Comparison of ENCODE assay signal across 24 cellular contexts in the genomic region with DNA sequence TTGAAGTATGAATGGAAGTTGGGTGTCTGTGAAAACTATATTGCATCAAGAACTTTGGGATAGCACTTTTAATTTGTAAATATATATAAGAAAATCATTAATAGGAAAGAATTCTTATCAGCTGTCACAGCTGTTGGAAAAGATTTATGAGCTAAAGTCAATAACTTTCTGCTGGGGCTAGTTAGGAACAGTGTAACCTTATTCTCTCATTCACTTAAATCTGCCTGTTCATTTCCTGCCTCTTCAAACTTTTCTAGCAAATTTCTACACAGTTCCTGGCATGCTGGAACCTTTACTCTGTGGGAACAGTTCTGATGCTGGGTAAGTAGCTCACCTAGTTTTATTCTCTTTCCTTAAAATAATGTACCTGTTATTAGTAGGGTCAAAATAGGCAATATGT.
A peak's percentile ranks its signal among the peaks of the same experiment; 100 is the strongest.
DNase-seq lines count a peak whose midpoint lies in the region; ATAC-seq, FAIRE-seq and TF ChIP-seq lines count a peak whose summit lies in the region.
"Had no signal": no experiment of that assay in that cellular context is flagged by ENCODE, and none has a peak within 500 bp of the region (broad histone marks: within the 10 kb centered on the region; RNA-seq: fewer than 3 reads in every experiment).

No MANE protein-coding gene starts in this region.

- peak; percentile 82 to 89 (median 84) for ATAC-seq in pancreas
- ATAC-seq: A549 had no signal

- no peaks in the 10 kb centered on the region for H3K36me3 ChIP-seq in pancreas
- H3K36me3 ChIP-seq in HAP-1 (replicated peaks): no peaks in the 10 kb centered on the region
- peaks cover 8% of the 10 kb centered on the region for H3K36me3 ChIP-seq in BE2C
- H3K36me3 ChIP-seq: BLaER1 had no signal

- H3K36me3 Mint-ChIP-seq in chondrocyte (ENCODE audit: low read depth) (no peaks in the 10 kb centered on the region), nephron progenitor cell (ENCODE audit: low read depth) (peaks cover 5% of the 10 kb centered on the region)
- H3K36me3 Mint-ChIP-seq: CD14-positive monocyte; CD4-positive, alpha-beta memory T cell; CD4-positive, CD25-positive, alpha-beta regulatory T cell had no signal

- no peaks in the 10 kb centered on the region for H3K27me3 Mint-ChIP-seq in chondrocyte (ENCODE audit: low read depth)
- H3K27me3 Mint-ChIP-seq in nephron progenitor cell (ENCODE audit: low read depth, poor library complexity): peaks cover 2% of the 10 kb centered on the region

- H3K27ac ChIP-seq in pancreas: peak overlapping the region; percentile 10 to 72 (median 40)
- H3K27ac ChIP-seq: 22Rv1, A549, BLaER1 had no signal

- TF ChIP-seq CTCF in chondrocyte (IDR thresholded peaks at IDR 0.05) (no peak), nephron progenitor cell (IDR thresholded peaks at IDR 0.05) (no peak), pancreas (IDR thresholded peaks at IDR 0.05) (no peak), D721Med (IDR thresholded peaks at IDR 0.05; ENCODE audit: insufficient read depth, missing control alignments) (no peak), BE2C (IDR thresholded peaks at IDR 0.05; ENCODE audit: low read depth, low read length) (no peak)

- H3K27ac Mint-ChIP-seq in chondrocyte (ENCODE audit: unreplicated experiment) (peak overlapping the region; percentile 22), nephron progenitor cell (peak overlapping the region; percentile 81)
- H3K27ac Mint-ChIP-seq: B cell; CD14-positive monocyte; CD4-positive, alpha-beta memory T cell; CD4-positive, CD25-positive, alpha-beta regulatory T cell; CD8-positive, alpha-beta memory T cell had no signal

- H3K9me3 ChIP-seq in pancreas (no peaks in the 10 kb centered on the region), HAP-1 (no peaks in the 10 kb centered on the region), BE2C (no peaks in the 10 kb centered on the region)
- H3K9me3 ChIP-seq: A549, BLaER1 had no signal

- no peak for TF ChIP-seq POLR2A in GM12892 (IDR thresholded peaks at IDR 0.05; ENCODE audit: low read depth, low read length)

- H3K4me3 Mint-ChIP-seq in chondrocyte (ENCODE audit: unreplicated experiment) (no peak overlapping the region), nephron progenitor cell (no peak overlapping the region)
- H3K4me3 Mint-ChIP-seq: B cell; CD14-positive monocyte; CD4-positive, alpha-beta memory T cell; CD4-positive, CD25-positive, alpha-beta regulatory T cell; CD8-positive, alpha-beta memory T cell had no signal

- peak; percentile 17 for FAIRE-seq in GM12892 (lab: Jason Lieb, UNC)
- FAIRE-seq in pancreas (lab: Jason Lieb, UNC): no peak
- FAIRE-seq in D721Med (lab: Jason Lieb, UNC): no peak
- FAIRE-seq: G401.6, GM12891, GM18507 had no signal

- no peaks in the 10 kb centered on the region for H3K9me3 Mint-ChIP-seq in chondrocyte (ENCODE audit: low read depth)
- H3K9me3 Mint-ChIP-seq in nephron progenitor cell: no peaks in the 10 kb centered on the region
- H3K9me3 Mint-ChIP-seq: CD4-positive, alpha-beta memory T cell; CD4-positive, CD25-positive, alpha-beta regulatory T cell; CD8-positive, alpha-beta memory T cell had no signal

- peaks cover 5% of the 10 kb centered on the region for H3K4me1 Mint-ChIP-seq in chondrocyte (ENCODE audit: low read depth)
- H3K4me1 Mint-ChIP-seq in nephron progenitor cell: no peaks in the 10 kb centered on the region
- H3K4me1 Mint-ChIP-seq: B cell; CD4-positive, alpha-beta memory T cell; CD4-positive, CD25-positive, alpha-beta regulatory T cell; CD8-positive, alpha-beta memory T cell had no signal

- H3K4me3 ChIP-seq in pancreas: peak overlapping the region in 1 of 4 donors; percentile 10
- no peak overlapping the region for H3K4me3 ChIP-seq in HAP-1
- H3K4me3 ChIP-seq in BE2C (ENCODE audit: low read depth, low read length): no peak overlapping the region
- H3K4me3 ChIP-seq: A549, BLaER1 had no signal

- H3K27me3 ChIP-seq in pancreas (no peaks in the 10 kb centered on the region), HAP-1 (ENCODE audit: low read depth) (no peaks in the 10 kb centered on the region), BE2C (no peaks in the 10 kb centered on the region)
- H3K27me3 ChIP-seq: BLaER1 had no signal

- no peak for DNase-seq in GM12892 (ENCODE audit: insufficient read length)
- no peak for DNase-seq in chondrocyte (ENCODE audit: low spot score)
- no peak for DNase-seq in nephron progenitor cell
- DNase-seq in pancreas: no peak
- DNase-seq in D721Med (ENCODE audit: insufficient read length, low spot score): no peak
- DNase-seq in HAP-1 (ENCODE audit: low spot score in 2 of 2): no peak
- no peak for DNase-seq in BE2C
- no peak for DNase-seq in T-helper 1 cell
- DNase-seq: AML-193; C1 segment of cervical spinal cord; CD4-positive, alpha-beta memory T cell; CD4-positive, CD25-positive, alpha-beta regulatory T cell; CD8-positive, alpha-beta memory T cell; COR-L47; DMS79 treated with DMSO at 0.1 percent for 48 hours; GF-D8 had no signal

- intact Hi-C loops in pancreas (cut with DNase I): no loop called here

- in situ Hi-C loops in HAP-1 (cut with MboI; ENCODE audit: low sequenced_read_pairs): no loop called here

- H3K4me1 ChIP-seq in pancreas (peaks cover 14 to 24% (median 18%) of the 10 kb centered on the region in 3 donors), HAP-1 (no peaks in the 10 kb centered on the region), BE2C (no peaks in the 10 kb centered on the region)
- H3K4me1 ChIP-seq: A549 had no signal
